In genomic region chr3:44318929-44319328, GRCh38 we compare ENCODE assay signal across 14 cellular contexts. TPM values are rescaled to one million over a fixed set of nuclear protein-coding genes. Genes with fewer than 3 reads are reported as not detected.
DNase-seq lines count a peak whose midpoint lies in the region; ATAC-seq and TF ChIP-seq lines count a peak whose summit lies in the region.
"Had no signal": no experiment of that assay in that cellular context is flagged by ENCODE, and none has a peak within 500 bp of the region (broad histone marks: within the 10 kb centered on the region; RNA-seq: fewer than 3 reads in every experiment).

No MANE protein-coding gene starts in this region.

- peak overlapping the region; percentile 79 for H3K4me2 ChIP-seq in BLaER1

- ATAC-seq in foreskin keratinocyte = no peak
- ATAC-seq in HG03342 (IDR thresholded peaks at IDR 0.05; ENCODE audit: unreplicated experiment) = no peak
- no peak for ATAC-seq in heart right ventricle
- ATAC-seq: natural killer cell had no signal

- peak overlapping the region; percentile 52 for H3K27ac ChIP-seq in BLaER1
- no peak overlapping the region for H3K27ac ChIP-seq in foreskin keratinocyte
- H3K27ac ChIP-seq in heart right ventricle = no peak overlapping the region
- H3K27ac ChIP-seq: esophagus muscularis mucosa, RWPE1 had no signal

- 55 to 57% methylated on average over 7 of the region's 7 CpGs for WGBS in heart right ventricle, 2 donors

- DNase-seq in H7 (peak; percentile 49), NOMO-1 treated with DMSO at 0.1 percent for 48 hours (lab: John Stamatoyannopoulos, UW; ENCODE audit: unreplicated experiment) (peak; percentile 23), foreskin keratinocyte (no peak), foreskin melanocyte (no peak), heart right ventricle (no peak)
- no peak for DNase-seq in activated effector memory CD4-positive, alpha-beta T cell treated with Interleukin-2 at 50 U/mL for 16 hours
- DNase-seq: activated CD4-positive, alpha-beta memory T cell treated with anti-CD3 and anti-CD28 coated beads for 36 hours; natural killer cell; NCI-H345 had no signal

- H3K9ac ChIP-seq in BLaER1 = 0 out of 2 replicates have a peak overlapping the region, but pooled peaks have one; percentile 18

- intact Hi-C loops in heart right ventricle (cut with DNase I) = no loop called here

- no peaks in the 10 kb centered on the region for H4K20me1 ChIP-seq in BLaER1

- H3K36me3 ChIP-seq in BLaER1 (no peaks in the 10 kb centered on the region), H7 (replicated peaks; ENCODE audit: control insufficient read depth, insufficient read depth, low read length) (no peaks in the 10 kb centered on the region), heart right ventricle (no peaks in the 10 kb centered on the region)
- H3K36me3 ChIP-seq: esophagus muscularis mucosa had no signal

- TF ChIP-seq CTCF in foreskin keratinocyte (conservative IDR thresholded peaks at IDR 0.05) (peak; percentile 27), heart right ventricle (IDR thresholded peaks at IDR 0.05) (no peak)

- H3K9me3 ChIP-seq in BLaER1 (no peaks in the 10 kb centered on the region), heart right ventricle (no peaks in the 10 kb centered on the region)
- H3K9me3 ChIP-seq: esophagus muscularis mucosa had no signal

- H3K27me3 ChIP-seq in BLaER1 (no peaks in the 10 kb centered on the region), H7 (ENCODE audit: control insufficient read depth, insufficient read depth, low read length) (no peaks in the 10 kb centered on the region), foreskin keratinocyte (no peaks in the 10 kb centered on the region), heart right ventricle (peaks cover 0 to 16% (median 4%) of the 10 kb centered on the region in 7 donors)

- H3K4me1 ChIP-seq in BLaER1 = peaks cover 20% of the 10 kb centered on the region
- no peaks in the 10 kb centered on the region for H3K4me1 ChIP-seq in foreskin keratinocyte
- no peaks in the 10 kb centered on the region for H3K4me1 ChIP-seq in heart right ventricle
- H3K4me1 ChIP-seq: esophagus muscularis mucosa had no signal

- H3K4me3 ChIP-seq in BLaER1 (no peak overlapping the region), H7 (ENCODE audit: insufficient read depth, low read depth, low read length) (no peak overlapping the region), heart right ventricle (no peak overlapping the region)
- H3K4me3 ChIP-seq: esophagus muscularis mucosa, lung had no signal

RNA-seq across cellular contexts. Expression of gene TCAIM, which starts 19.6 kb away (rescaled TPM):
- total RNA-seq in H7 (2014; rRNA removed; shearing (Covaris generic)) = 22.4 and 32.3 TPM in 2 replicates
- total RNA-seq in foreskin keratinocyte (21.0 and 22.8 TPM in 2 replicates), heart right ventricle (10 to 100 TPM; 22.8 to 43.9 (median 35.3) TPM)
- polyA plus RNA-seq in foreskin keratinocyte (11.6 and 12.8 TPM in 2 replicates), heart right ventricle (10 to 100 TPM; 13.5 to 15.2 TPM)

Comparison
In these comparisons a context has a peak if more than half of its experiments do, and no peak if none do; other contexts are left out.
1. DNase-seq: peak in H7 (single experiment) and NOMO-1 treated with DMSO at 0.1 percent for 48 hours (single experiment); none in foreskin keratinocyte (0 of 2), foreskin melanocyte (single experiment), heart right ventricle (0 of 2) and activated effector memory CD4-positive, alpha-beta T cell treated with Interleukin-2 at 50 U/mL for 16 hours (single experiment).